In the genomic region with DNA sequence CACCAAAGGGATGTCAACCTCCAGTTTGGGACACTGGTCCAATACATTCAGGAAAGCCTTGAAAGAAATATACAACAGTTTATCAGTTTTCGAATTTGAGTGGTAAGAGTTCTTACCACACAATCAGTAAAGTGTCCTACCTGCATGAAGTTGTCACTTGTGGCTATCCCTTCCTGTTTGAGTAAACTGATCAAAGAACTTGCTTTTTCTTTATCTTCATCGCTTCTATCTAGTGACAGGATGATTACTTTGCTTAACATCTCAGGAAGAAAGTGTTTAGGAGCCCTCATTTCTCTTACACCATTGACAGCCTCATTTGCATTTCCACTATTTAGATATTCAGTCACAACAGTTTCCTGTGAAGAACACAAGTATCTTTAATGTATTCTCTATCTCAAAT, we compare ENCODE assay signal across 1 cellular context.
TF ChIP-seq lines count a peak whose summit lies in the region.

No MANE protein-coding gene starts in this region.

TF ChIP-seq in GM12878, 131 proteins besides CTCF, POLR2A, EP300 and RAD21:
- TF ChIP-seq POLR2AphosphoS2 (IDR thresholded peaks at IDR 0.05; ENCODE audit: low read depth, low read length), result 0 out of 2 replicates have a peak, but pooled peaks have one; percentile 41
- TF ChIP-seq STAT3 (IDR thresholded peaks at IDR 0.05; ENCODE audit: low read depth, low read length), result no peak
